8 cellular contexts compared by ENCODE assay signal in genomic region chr1:32989160-32989894, GRCh38. TPM values are rescaled to one million over a fixed set of nuclear protein-coding genes. Genes with fewer than 3 reads are reported as not detected.
DNase-seq lines count a peak whose midpoint lies in the region; ATAC-seq and TF ChIP-seq lines count a peak whose summit lies in the region.

No MANE protein-coding gene starts in this region.

- peak overlapping the region; percentile 92 for H3K27ac Mint-ChIP-seq in activated CD4-positive, alpha-beta memory T cell treated with anti-CD3 and anti-CD28 coated beads for 36 hours

- CTCF ChIA-PET in activated CD4-positive, alpha-beta memory T cell treated with anti-CD3 and anti-CD28 coated beads for 36 hours (lab: Charles Lee): interaction anchor here (0.6 kb wide), 1 partner anchor 9 kb away, joined by 4 read pairs; no protein-coding TSS in a partner anchor

- POLR2A ChIA-PET in activated CD4-positive, alpha-beta memory T cell treated with anti-CD3 and anti-CD28 coated beads for 36 hours (lab: Charles Lee): interaction anchor here (0.7 to 1.5 kb wide), 2 partner anchors 21 to 25 kb away, joined by 5 read pairs; partner anchors contain the start of gene RNF19B

- TF ChIP-seq CTCF in foreskin keratinocyte (conservative IDR thresholded peaks at IDR 0.05): no peak

- H3K27me3 Mint-ChIP-seq in activated CD4-positive, alpha-beta memory T cell treated with anti-CD3 and anti-CD28 coated beads for 36 hours: no peaks in the 10 kb centered on the region

- DNase-seq in HT-29 (ENCODE audit: low spot score): peak; percentile 65
- DNase-seq in activated CD4-positive, alpha-beta memory T cell treated with anti-CD3 and anti-CD28 coated beads for 36 hours: peak; percentile 87
- DNase-seq in foreskin keratinocyte: peak; percentile 95 to 97
- peak; percentile 79 for DNase-seq in sciatic nerve (ENCODE audit: low spot score)
- DNase-seq in GM19238 (ENCODE audit: insufficient read length, low spot score): no peak

- H2AFZ ChIP-seq in ACC112 (ENCODE audit: low read length, unreplicated experiment): peak overlapping the region; percentile 10

- H3K9me3 Mint-ChIP-seq in activated CD4-positive, alpha-beta memory T cell treated with anti-CD3 and anti-CD28 coated beads for 36 hours: no peaks in the 10 kb centered on the region

- ATAC-seq in foreskin keratinocyte (peak; percentile 55), sciatic nerve (peak; percentile 85), GM21367 (IDR thresholded peaks at IDR 0.05; ENCODE audit: unreplicated experiment) (no peak), HG03565 (IDR thresholded peaks at IDR 0.05; ENCODE audit: unreplicated experiment) (no peak)

- peaks cover 41% of the 10 kb centered on the region for H3K4me1 ChIP-seq in ACC112 (ENCODE audit: control insufficient read depth, insufficient read depth, low read length, unreplicated experiment)
- H3K4me1 ChIP-seq in foreskin keratinocyte: peaks cover 41% of the 10 kb centered on the region

- H3K4me3 Mint-ChIP-seq in activated CD4-positive, alpha-beta memory T cell treated with anti-CD3 and anti-CD28 coated beads for 36 hours: peak overlapping the region; percentile 31

- H3K4me3 ChIP-seq in ACC112 (ENCODE audit: low read depth, low read length): peak overlapping the region; percentile 55

- H3K27me3 ChIP-seq in ACC112 (ENCODE audit: insufficient read depth, low read length): no peaks in the 10 kb centered on the region
- no peaks in the 10 kb centered on the region for H3K27me3 ChIP-seq in foreskin keratinocyte

- H3K27ac ChIP-seq in ACC112 (ENCODE audit: low read depth, low read length): peak overlapping the region; percentile 98
- peak overlapping the region; percentile 92 for H3K27ac ChIP-seq in foreskin keratinocyte

- no peaks in the 10 kb centered on the region for H3K36me3 Mint-ChIP-seq in activated CD4-positive, alpha-beta memory T cell treated with anti-CD3 and anti-CD28 coated beads for 36 hours

- intact Hi-C loops in activated CD4-positive, alpha-beta memory T cell treated with anti-CD3 and anti-CD28 coated beads for 36 hours (cut with micrococcal nuclease): no loop called here
- intact Hi-C loops in sciatic nerve (cut with DNase I): no loop called here

- peaks cover 66% of the 10 kb centered on the region for H3K4me1 Mint-ChIP-seq in activated CD4-positive, alpha-beta memory T cell treated with anti-CD3 and anti-CD28 coated beads for 36 hours (ENCODE audit: low read depth)

- no peaks in the 10 kb centered on the region for H3K79me2 ChIP-seq in ACC112 (ENCODE audit: control insufficient read depth, insufficient read depth, low read length, unreplicated experiment)

- no peaks in the 10 kb centered on the region for H3K36me3 ChIP-seq in ACC112 (ENCODE audit: insufficient read depth, low read length)

RNA-seq across cellular contexts. Expression of gene RNF19B, which starts 24.7 kb away (rescaled TPM):
- 15.8 and 19.2 TPM in 2 replicates for total RNA-seq in HT-29 (2014; rRNA removed; shearing (Covaris generic))
- total RNA-seq in activated CD4-positive, alpha-beta memory T cell treated with anti-CD3 and anti-CD28 coated beads for 36 hours: 10 to 100 TPM; 72.4 to 72.8 TPM
- total RNA-seq in foreskin keratinocyte (27.0 and 30.9 TPM in 2 replicates), sciatic nerve (33.3 TPM)
- 18.2 and 20.7 TPM in 2 replicates for polyA plus RNA-seq in foreskin keratinocyte

RNA-seq across cellular contexts. Expression of gene AK2, which starts 47.4 kb away (rescaled TPM):
- total RNA-seq in HT-29 (2014; rRNA removed; shearing (Covaris generic)): 204 and 223 TPM in 2 replicates
- 100 to 1,000 TPM; 325 to 328 TPM for total RNA-seq in activated CD4-positive, alpha-beta memory T cell treated with anti-CD3 and anti-CD28 coated beads for 36 hours
- total RNA-seq in foreskin keratinocyte: 177 and 204 TPM in 2 replicates
- polyA plus RNA-seq in foreskin keratinocyte: 159 and 195 TPM in 2 replicates
- 111 TPM for total RNA-seq in sciatic nerve

Comparison
In these comparisons a context has a peak if more than half of its experiments do, and no peak if none do; other contexts are left out.
1. ATAC-seq: peak in foreskin keratinocyte (single experiment) and sciatic nerve (single experiment); none in GM21367 (single experiment) and HG03565 (single experiment).